14 cellular contexts compared by ENCODE assay signal in genomic region chrX:40004916-40005289, GRCh38.
DNase-seq lines count a peak whose midpoint lies in the region; ATAC-seq and TF ChIP-seq lines count a peak whose summit lies in the region.
"Had no signal": no experiment of that assay in that cellular context is flagged by ENCODE, and none has a peak within 500 bp of the region (broad histone marks: within the 10 kb centered on the region; RNA-seq: fewer than 3 reads in every experiment).

No MANE protein-coding gene starts in this region.

- BruUV-seq in OCI-LY7 (replicated peaks; lab: Mats Ljungman, UMichigan), result no TSS peak

- WGBS in spleen, 5 donors, result 27 to 36% (median 35%) methylated on average over 7 to 15 of the region's 15 CpGs

- peaks cover 24% of the 10 kb centered on the region for H3K27me3 Mint-ChIP-seq in activated CD8-positive, alpha-beta T cell treated with anti-CD3 and anti-CD28 coated beads for 36 hours
- peaks cover 22% of the 10 kb centered on the region for H3K27me3 Mint-ChIP-seq in activated CD8-positive, alpha-beta T cell treated with anti-CD3 and anti-CD28 coated beads, Interleukin-2, amount 10 ng/mL, durations not matched to agents 7 days and 5 days (ENCODE audit: low read depth)

- no peaks in the 10 kb centered on the region for H3K9me2 ChIP-seq in OCI-LY7 (ENCODE audit: insufficient read depth, low read length)
- H3K9me2 ChIP-seq: SK-N-SH had no signal

- peak overlapping the region; percentile 50; the same call in 1 of the 2 replicates for H3K4me2 ChIP-seq in OCI-LY7 (ENCODE audit: low read length)
- H3K4me2 ChIP-seq: SK-N-SH had no signal

- no peak overlapping the region for H3K27ac Mint-ChIP-seq in activated CD8-positive, alpha-beta T cell treated with anti-CD3 and anti-CD28 coated beads for 36 hours
- H3K27ac Mint-ChIP-seq in activated CD8-positive, alpha-beta T cell treated with anti-CD3 and anti-CD28 coated beads, Interleukin-2, amount 10 ng/mL, durations not matched to agents 7 days and 5 days, result no peak overlapping the region
- H3K27ac Mint-ChIP-seq: immature natural killer cell had no signal

- H3K4me3 Mint-ChIP-seq in activated CD8-positive, alpha-beta T cell treated with anti-CD3 and anti-CD28 coated beads for 36 hours, result peak overlapping the region; percentile 66
- H3K4me3 Mint-ChIP-seq in activated CD8-positive, alpha-beta T cell treated with anti-CD3 and anti-CD28 coated beads, Interleukin-2, amount 10 ng/mL, durations not matched to agents 7 days and 5 days, result no peak overlapping the region

- POLR2A ChIA-PET in activated CD8-positive, alpha-beta T cell treated with anti-CD3 and anti-CD28 coated beads for 36 hours (lab: Charles Lee), result interaction anchor here (0.6 to 1.1 kb wide), 2 partner anchors 94 to 188 kb away, joined by 3 read pairs; no protein-coding TSS in a partner anchor
- POLR2A ChIA-PET in activated CD8-positive, alpha-beta T cell treated with anti-CD3 and anti-CD28 coated beads, Interleukin-2, amount 10 ng/mL, durations not matched to agents 7 days and 5 days (lab: Charles Lee), result no interaction called here
- POLR2A ChIA-PET in OCI-LY7 (lab: Charles Lee), result no interaction called here

- no peak overlapping the region for H2AFZ ChIP-seq in OCI-LY7 (ENCODE audit: low read length)

- TF ChIP-seq CTCF in activated CD8-positive, alpha-beta T cell treated with anti-CD3 and anti-CD28 coated beads for 36 hours (IDR thresholded peaks at IDR 0.05), result no peak
- TF ChIP-seq CTCF in OCI-LY7 (conservative IDR thresholded peaks at IDR 0.05; ENCODE audit: low read length), result no peak; the same call in 1 of the 2 replicates
- no peak for TF ChIP-seq CTCF in spleen (IDR thresholded peaks at IDR 0.05 in 8 of 11, conservative IDR thresholded peaks at IDR 0.05 in 3 of 11)

- ATAC-seq in activated CD8-positive, alpha-beta T cell treated with anti-CD3 and anti-CD28 coated beads for 36 hours, result no peak
- no peak for ATAC-seq in activated CD8-positive, alpha-beta T cell treated with anti-CD3 and anti-CD28 coated beads, Interleukin-2, amount 10 ng/mL, durations not matched to agents 7 days and 5 days
- no peak for ATAC-seq in HG03045 (IDR thresholded peaks at IDR 0.05; ENCODE audit: unreplicated experiment)
- ATAC-seq: pancreas had no signal

- no peak overlapping the region for H3K4me3 ChIP-seq in OCI-LY7 (ENCODE audit: low read depth, low read length, poor library complexity, severe bottlenecking)
- H3K4me3 ChIP-seq in iPS-20b (ENCODE audit: low read length), result peak overlapping the region; percentile 63; the same call in 1 of the 2 replicates
- peak overlapping the region in 5 of 8 donors; percentile 3 to 63 (median 30) for H3K4me3 ChIP-seq in spleen

- H3K9me3 Mint-ChIP-seq in activated CD8-positive, alpha-beta T cell treated with anti-CD3 and anti-CD28 coated beads for 36 hours, result no peaks in the 10 kb centered on the region
- no peaks in the 10 kb centered on the region for H3K9me3 Mint-ChIP-seq in activated CD8-positive, alpha-beta T cell treated with anti-CD3 and anti-CD28 coated beads, Interleukin-2, amount 10 ng/mL, durations not matched to agents 7 days and 5 days (ENCODE audit: insufficient read depth)

- DNase-seq in activated CD8-positive, alpha-beta T cell treated with anti-CD3 and anti-CD28 coated beads for 36 hours, result no peak
- no peak for DNase-seq in activated CD8-positive, alpha-beta T cell treated with anti-CD3 and anti-CD28 coated beads, Interleukin-2, amount 10 ng/mL, durations not matched to agents 7 days and 5 days
- DNase-seq in OCI-LY7 (ENCODE audit: low spot score) (no peak), spleen (peak; percentile 70), NCI-H1092 (lab: John Stamatoyannopoulos, UW) (no peak)
- DNase-seq in central memory CD4-positive, alpha-beta T cell, result no peak
- DNase-seq: COR-L47, foreskin fibroblast, immature natural killer cell, pancreas, SK-N-SH had no signal

- H3K27me3 ChIP-seq in iPS-20b (ENCODE audit: insufficient read depth, low read length), result peaks cover 77% of the 10 kb centered on the region
- H3K27me3 ChIP-seq in spleen (replicated peaks in 1 of 7), result peaks cover 0 to 63% (median 47%) of the 10 kb centered on the region in 7 donors

- H4K20me1 ChIP-seq in OCI-LY7 (ENCODE audit: insufficient read depth, low read length), result no peaks in the 10 kb centered on the region

- no peak overlapping the region for H3K9ac ChIP-seq in iPS-20b (ENCODE audit: low read depth, low read length)
- H3K9ac ChIP-seq: SK-N-SH had no signal

- H3K27ac ChIP-seq in OCI-LY7 (ENCODE audit: low read depth, low read length, poor library complexity, severe bottlenecking), result no peak overlapping the region
- no peak overlapping the region for H3K27ac ChIP-seq in iPS-20b (ENCODE audit: low read length)
- H3K27ac ChIP-seq in spleen, result no peak overlapping the region
- H3K27ac ChIP-seq: pancreas had no signal

- peaks cover 14% of the 10 kb centered on the region for H3K4me1 ChIP-seq in OCI-LY7 (ENCODE audit: insufficient read depth, low read length, poor library complexity, severe bottlenecking)
- peaks cover 22% of the 10 kb centered on the region; the same call in 1 of the 2 replicates for H3K4me1 ChIP-seq in iPS-20b (ENCODE audit: insufficient read depth, low read length)
- H3K4me1 ChIP-seq in spleen, result peaks cover 5 to 43% (median 35%) of the 10 kb centered on the region in 6 donors
- H3K4me1 ChIP-seq: pancreas had no signal

- H3K36me3 Mint-ChIP-seq in activated CD8-positive, alpha-beta T cell treated with anti-CD3 and anti-CD28 coated beads for 36 hours (ENCODE audit: low read depth), result no peaks in the 10 kb centered on the region
- H3K36me3 Mint-ChIP-seq in activated CD8-positive, alpha-beta T cell treated with anti-CD3 and anti-CD28 coated beads, Interleukin-2, amount 10 ng/mL, durations not matched to agents 7 days and 5 days (ENCODE audit: low read depth), result no peaks in the 10 kb centered on the region

- H3K4me1 Mint-ChIP-seq in activated CD8-positive, alpha-beta T cell treated with anti-CD3 and anti-CD28 coated beads for 36 hours (ENCODE audit: low read depth), result peaks cover 9% of the 10 kb centered on the region
- peaks cover 25% of the 10 kb centered on the region for H3K4me1 Mint-ChIP-seq in activated CD8-positive, alpha-beta T cell treated with anti-CD3 and anti-CD28 coated beads, Interleukin-2, amount 10 ng/mL, durations not matched to agents 7 days and 5 days (ENCODE audit: low read depth)

- H3K36me3 ChIP-seq in OCI-LY7 (ENCODE audit: insufficient read depth, low read length) (no peaks in the 10 kb centered on the region), iPS-20b (ENCODE audit: insufficient read depth, low read depth, low read length) (no peaks in the 10 kb centered on the region), spleen (no peaks in the 10 kb centered on the region)
- H3K36me3 ChIP-seq: breast epithelium, pancreas had no signal

- CTCF ChIA-PET in activated CD8-positive, alpha-beta T cell treated with anti-CD3 and anti-CD28 coated beads for 36 hours (lab: Charles Lee), result no interaction called here
- CTCF ChIA-PET in activated CD8-positive, alpha-beta T cell treated with anti-CD3 and anti-CD28 coated beads, Interleukin-2, amount 10 ng/mL, durations not matched to agents 7 days and 5 days (lab: Charles Lee), result no interaction called here
- CTCF ChIA-PET in OCI-LY7 (lab: Charles Lee; ENCODE audit: unreplicated experiment), result no interaction called here

- no peaks in the 10 kb centered on the region for H3K79me2 ChIP-seq in OCI-LY7 (ENCODE audit: insufficient read depth, low read depth, low read length)

- TF ChIP-seq POLR2A in spleen (IDR thresholded peaks at IDR 0.05), result no peak

- no peaks in the 10 kb centered on the region for H3K9me3 ChIP-seq in OCI-LY7 (ENCODE audit: low read length)
- no peaks in the 10 kb centered on the region for H3K9me3 ChIP-seq in iPS-20b (ENCODE audit: insufficient read depth, low read depth, low read length)
- H3K9me3 ChIP-seq in spleen, result no peaks in the 10 kb centered on the region
- H3K9me3 ChIP-seq: breast epithelium, pancreas, SK-N-SH had no signal

- intact Hi-C loops in activated CD8-positive, alpha-beta T cell treated with anti-CD3 and anti-CD28 coated beads for 36 hours (cut with micrococcal nuclease), result no loop called here
- intact Hi-C loops in OCI-LY7 (cut with micrococcal nuclease; ENCODE audit: unreplicated experiment) (loop anchor here (5.0 kb wide), 1 partner anchor 467 kb away; no protein-coding TSS in a partner anchor), spleen (cut with DNase I; ENCODE audit: low total_unique reads) (no loop called here)
